8 cellular contexts compared by ENCODE assay signal in genomic region chr5:6711409-6712135, GRCh38. TPM values are rescaled to one million over a fixed set of nuclear protein-coding genes. Genes with fewer than 3 reads are reported as not detected.
DNase-seq lines count a peak whose midpoint lies in the region; ATAC-seq, FAIRE-seq and TF ChIP-seq lines count a peak whose summit lies in the region.

No MANE protein-coding gene starts in this region.

- H3K9me3 Mint-ChIP-seq in activated naive CD4-positive, alpha-beta T cell treated with anti-CD3 and anti-CD28 coated beads, Interleukin-2, amount 50 U/mL, for 24 hours, result no peaks in the 10 kb centered on the region
- H3K9me3 Mint-ChIP-seq in activated naive CD8-positive, alpha-beta T cell (ENCODE audit: low read depth), result no peaks in the 10 kb centered on the region
- H3K9me3 Mint-ChIP-seq in type B pancreatic cell, result no peaks in the 10 kb centered on the region

- H3K27me3 Mint-ChIP-seq in activated naive CD4-positive, alpha-beta T cell treated with anti-CD3 and anti-CD28 coated beads, Interleukin-2, amount 50 U/mL, for 24 hours, result no peaks in the 10 kb centered on the region
- H3K27me3 Mint-ChIP-seq in activated naive CD8-positive, alpha-beta T cell, result no peaks in the 10 kb centered on the region
- peaks cover 10% of the 10 kb centered on the region for H3K27me3 Mint-ChIP-seq in type B pancreatic cell

- H3K4me3 Mint-ChIP-seq in activated naive CD4-positive, alpha-beta T cell treated with anti-CD3 and anti-CD28 coated beads, Interleukin-2, amount 50 U/mL, for 24 hours, result peak overlapping the region; percentile 88
- peak overlapping the region; percentile 89 for H3K4me3 Mint-ChIP-seq in activated naive CD8-positive, alpha-beta T cell
- H3K4me3 Mint-ChIP-seq in type B pancreatic cell, result peak overlapping the region; percentile 92

- TF ChIP-seq POLR2A in H54 (IDR thresholded peaks at IDR 0.05; ENCODE audit: low read depth, low read length), result no peak

- ATAC-seq in left lobe of liver (no peak), HG03139 (IDR thresholded peaks at IDR 0.05; ENCODE audit: unreplicated experiment) (no peak)

- no peaks in the 10 kb centered on the region for H3K36me3 Mint-ChIP-seq in activated naive CD4-positive, alpha-beta T cell treated with anti-CD3 and anti-CD28 coated beads, Interleukin-2, amount 50 U/mL, for 24 hours
- H3K36me3 Mint-ChIP-seq in activated naive CD8-positive, alpha-beta T cell, result no peaks in the 10 kb centered on the region
- H3K36me3 Mint-ChIP-seq in type B pancreatic cell, result no peaks in the 10 kb centered on the region

- no peak for DNase-seq in activated naive CD4-positive, alpha-beta T cell treated with anti-CD3 and anti-CD28 coated beads, Interleukin-2, amount 50 U/mL, for 16 hours
- DNase-seq in left lobe of liver (ENCODE audit: low spot score), result peak; percentile 46
- DNase-seq in type B pancreatic cell (ENCODE audit: extremely low spot score, unreplicated experiment), result peak; percentile 15
- DNase-seq in H54 (ENCODE audit: insufficient read length, low spot score), result no peak
- no peak for DNase-seq in AG08395 (ENCODE audit: low spot score)

- TF ChIP-seq CTCF in type B pancreatic cell (conservative IDR thresholded peaks at IDR 0.05), result no peak

- H3K27ac Mint-ChIP-seq in activated naive CD4-positive, alpha-beta T cell treated with anti-CD3 and anti-CD28 coated beads, Interleukin-2, amount 50 U/mL, for 24 hours, result peak overlapping the region; percentile 94
- H3K27ac Mint-ChIP-seq in activated naive CD8-positive, alpha-beta T cell, result peak overlapping the region; percentile 94
- peak overlapping the region; percentile 94 for H3K27ac Mint-ChIP-seq in type B pancreatic cell

- FAIRE-seq in H54 (lab: Jason Lieb, UNC), result no peak

- peaks cover 22% of the 10 kb centered on the region for H3K4me1 Mint-ChIP-seq in activated naive CD4-positive, alpha-beta T cell treated with anti-CD3 and anti-CD28 coated beads, Interleukin-2, amount 50 U/mL, for 24 hours
- peaks cover 27% of the 10 kb centered on the region for H3K4me1 Mint-ChIP-seq in activated naive CD8-positive, alpha-beta T cell (ENCODE audit: low read depth)
- peaks cover 25% of the 10 kb centered on the region for H3K4me1 Mint-ChIP-seq in type B pancreatic cell (ENCODE audit: unreplicated experiment)

RNA-seq across cellular contexts. Expression of gene TENT4A, which starts 1.7 kb away (rescaled TPM):
- 14.3 TPM for total RNA-seq in left lobe of liver
- 21.7 and 34.1 TPM in 2 replicates for total RNA-seq in type B pancreatic cell (ENCODE audit: low replicate concordance)

Comparison
In these comparisons a context has a peak if more than half of its experiments do, and no peak if none do; other contexts are left out.
1. DNase-seq: peak in left lobe of liver (single experiment) and type B pancreatic cell (single experiment); none in activated naive CD4-positive, alpha-beta T cell treated with anti-CD3 and anti-CD28 coated beads, Interleukin-2, amount 50 U/mL, for 16 hours (single experiment), H54 (single experiment) and AG08395 (single experiment).
2. Peak in every context shown above with its lines, with median percentiles within 50 percentile points of each other: H3K27ac Mint-ChIP-seq and H3K4me3 Mint-ChIP-seq.